Comparison of ENCODE assay signal across 1 cellular context in genomic region chr22:48651036-48651890, GRCh38.
TF ChIP-seq lines count a peak whose summit lies in the region.

No MANE protein-coding gene starts in this region.

TF ChIP-seq in WTC11, 78 proteins besides CTCF, POLR2A, EP300 and RAD21 (continued from another document):
- TF ChIP-seq IRF1 (CRISPR knock-in tag; IDR thresholded peaks at IDR 0.05) (no peak), E2F1 (CRISPR knock-in tag; IDR thresholded peaks at IDR 0.05) (no peak), CDX4 (CRISPR knock-in tag; IDR thresholded peaks at IDR 0.05; ENCODE audit: borderline replicate concordance) (no peak), ZNF396 (CRISPR knock-in tag; IDR thresholded peaks at IDR 0.05; ENCODE audit: borderline replicate concordance) (no peak), TEAD1 (CRISPR knock-in tag; IDR thresholded peaks at IDR 0.05) (no peak), ZNF671 (CRISPR knock-in tag; IDR thresholded peaks at IDR 0.05) (no peak)
